Comparison of ENCODE assay signal across 10 cellular contexts in genomic region chr4:99947608-99948007, GRCh38. TPM values are rescaled to one million over a fixed set of nuclear protein-coding genes. Genes with fewer than 3 reads are reported as not detected.
DNase-seq lines count a peak whose midpoint lies in the region; ATAC-seq, FAIRE-seq and TF ChIP-seq lines count a peak whose summit lies in the region.
"Had no signal": no experiment of that assay in that cellular context is flagged by ENCODE, and none has a peak within 500 bp of the region (broad histone marks: within the 10 kb centered on the region; RNA-seq: fewer than 3 reads in every experiment).

No MANE protein-coding gene starts in this region.

- no peaks in the 10 kb centered on the region for H4K20me1 ChIP-seq in GM12878 (ENCODE audit: control insufficient read depth, insufficient read depth)

- TF ChIP-seq POLR2A in GM12878 (IDR thresholded peaks at IDR 0.05; ENCODE audit: low read depth, low read length), result no peak
- no peak for TF ChIP-seq POLR2A in vagina (IDR thresholded peaks at IDR 0.05)

- 9% methylated on average over 4 of the region's 4 CpGs for WGBS in GM12878 (ENCODE audit: insufficient coverage, insufficient replicate concordance, low lambda C conversion rate, missing lambda C conversion rate)
- WGBS in mesodermal cell (ENCODE audit: insufficient coverage in 2 of 2), 2 experiments, result 77 to 95% methylated on average over 2 to 3 of the region's 4 CpGs

- DNase-seq in left ventricle myocardium inferior, result no peak
- DNase-seq in Right ventricle myocardium superior, result no peak
- DNase-seq in GM12878 (ENCODE audit: low read depth, low spot score), result no peak
- DNase-seq in vagina (ENCODE audit: extremely low spot score in 2 of 2), result no peak
- DNase-seq: amniotic stem cell, DMS79 had no signal

- in situ Hi-C loops in GM12878 (cut with MboI), result loop anchor here (5.0 to 25.0 kb wide), 3 partner anchors 125 to 860 kb away; partner anchors contain the start of genes ADH5 and TRMT10A

- H3K4me3 ChIP-seq in left ventricle myocardium inferior (peak overlapping the region; percentile 95), GM12878 (peak overlapping the region; percentile 80), mesodermal cell (ENCODE audit: extremely low read depth, insufficient read depth, low read length, poor library complexity, severe bottlenecking) (peak overlapping the region; percentile 86), vagina (peak overlapping the region in 1 of 2 donors; percentile 79)

- no peak overlapping the region for H2AFZ ChIP-seq in GM12878 (ENCODE audit: control insufficient read depth, low read depth, low read length)

- H3K4me1 ChIP-seq in left ventricle myocardium inferior, result peaks cover 86% of the 10 kb centered on the region
- H3K4me1 ChIP-seq in GM12878 (ENCODE audit: control insufficient read depth, insufficient read depth, low read length), result peaks cover 12% of the 10 kb centered on the region; the same call in 1 of the 2 replicates
- peaks cover 21% of the 10 kb centered on the region for H3K4me1 ChIP-seq in mesodermal cell (ENCODE audit: control insufficient read depth, insufficient read depth, low read length, poor library complexity, severe bottlenecking)
- H3K4me1 ChIP-seq in vagina, result peaks cover 65% of the 10 kb centered on the region

- no peaks in the 10 kb centered on the region for H3K27me3 ChIP-seq in left ventricle myocardium inferior (ENCODE audit: low read depth)
- H3K27me3 ChIP-seq in GM12878 (replicated peaks in 1 of 2; ENCODE audit: control insufficient read depth in 2 of 2, insufficient read depth in 2 of 2, low read length in 1 of 2), result no peaks in the 10 kb centered on the region
- H3K27me3 ChIP-seq in vagina, result no peaks in the 10 kb centered on the region

- H3K4me2 ChIP-seq in GM12878 (ENCODE audit: control insufficient read depth, insufficient read depth), result peak overlapping the region; percentile 80

- peaks cover 72% of the 10 kb centered on the region for H3K79me2 ChIP-seq in GM12878 (ENCODE audit: control insufficient read depth, insufficient read depth, low read length)

- TF ChIP-seq EP300 in GM12878 (IDR thresholded peaks at IDR 0.05; ENCODE audit: borderline replicate concordance in 1 of 2, control insufficient read depth in 1 of 2, low read depth in 2 of 2, low read length in 2 of 2), result no peak

- no TSS peak for BruUV-seq in GM12878 (replicated peaks; lab: Mats Ljungman, UMichigan)

- no peak for ATAC-seq in Right ventricle myocardium superior (ENCODE audit: poor library complexity)
- no peak for ATAC-seq in GM12878
- ATAC-seq in GM19467 (IDR thresholded peaks at IDR 0.05; ENCODE audit: unreplicated experiment), result no peak
- no peak for ATAC-seq in HG03280 (IDR thresholded peaks at IDR 0.05; ENCODE audit: unreplicated experiment)
- ATAC-seq in GM18907 (IDR thresholded peaks at IDR 0.05; ENCODE audit: unreplicated experiment), result no peak

- no peak for TF ChIP-seq RAD21 in GM12878 (IDR thresholded peaks at IDR 0.05; ENCODE audit: insufficient read depth, low read depth, low read length)

- RAD21 ChIA-PET in GM12878 (lab: Charles Lee; ENCODE audit: unreplicated experiment), result interaction anchor here (0.5 to 6.2 kb wide), 15 partner anchors 12 to 386 kb away, joined by 3 to 95 read pairs (median 6); partner anchors contain the start of genes DAPP1, LAMTOR3 and TRMT10A

- POLR2A ChIA-PET in GM12878 (lab: Charles Lee), result interaction anchor here (0.6 to 5.1 kb wide), 13 partner anchors 8 to 384 kb away, joined by 3 to 27 read pairs (median 5); partner anchors contain the start of genes DAPP1, LAMTOR3 and TRMT10A

- FAIRE-seq in GM12878 (lab: Jason Lieb, UNC), result no peak

- peaks cover 11% of the 10 kb centered on the region for H3K36me3 ChIP-seq in left ventricle myocardium inferior
- H3K36me3 ChIP-seq in GM12878 (ENCODE audit: control insufficient read depth in 2 of 2, insufficient read depth in 2 of 2, low read length in 1 of 2), result peaks cover 0 to 7% of the 10 kb centered on the region in 2 experiments; a peak in 1 of 4 replicates
- peaks cover 26% of the 10 kb centered on the region for H3K36me3 ChIP-seq in mesodermal cell (ENCODE audit: control insufficient read depth, insufficient read depth, low read length)
- H3K36me3 ChIP-seq in vagina, result peaks cover 0 to 6% of the 10 kb centered on the region in 2 donors

- no peaks in the 10 kb centered on the region for H3K9me3 ChIP-seq in left ventricle myocardium inferior (replicated peaks)
- H3K9me3 ChIP-seq in GM12878 (replicated peaks; ENCODE audit: control insufficient read depth, insufficient read depth, low read length), result no peaks in the 10 kb centered on the region; the same call in 2 of the 3 replicates
- no peaks in the 10 kb centered on the region for H3K9me3 ChIP-seq in mesodermal cell (ENCODE audit: control insufficient read depth, low read length)
- H3K9me3 ChIP-seq in vagina, result no peaks in the 10 kb centered on the region

- SMC1A ChIA-PET in GM12878 (lab: Charles Lee; ENCODE audit: uncharacterized antibody, unreplicated experiment), result interaction anchor here (0.6 to 4.6 kb wide), 28 partner anchors 8 to 875 kb away, joined by 3 to 42 read pairs (median 4); partner anchors contain the start of genes DAPP1, LAMTOR3 and TRMT10A

- peak overlapping the region; percentile 77; the same call in 1 of the 2 replicates for H3K9ac ChIP-seq in GM12878 (ENCODE audit: control insufficient read depth, insufficient read depth, low read length)

- no peak for TF ChIP-seq CTCF in left ventricle myocardium inferior (IDR thresholded peaks at IDR 0.05; ENCODE audit: borderline replicate concordance)
- no peak for TF ChIP-seq CTCF in GM12878 (IDR thresholded peaks at IDR 0.05 in 2 of 3, conservative IDR thresholded peaks at IDR 0.05 in 1 of 3; ENCODE audit: control insufficient read depth in 2 of 3, extremely low read depth in 1 of 3, insufficient read depth in 1 of 3, low read depth in 3 of 3, low read length in 3 of 3)
- no peak for TF ChIP-seq CTCF in vagina (IDR thresholded peaks at IDR 0.05)

- intact Hi-C loops in left ventricle myocardium inferior (cut with micrococcal nuclease), result no loop called here
- intact Hi-C loops in Right ventricle myocardium superior (cut with DNase I), result loop anchor here (2.0 to 5.0 kb wide), 2 partner anchors 53 to 385 kb away; partner anchors contain the start of genes LAMTOR3 and TRMT10A
- intact Hi-C loops in GM12878 (cut with micrococcal nuclease; ENCODE audit: unreplicated experiment), result loop anchor here (2.0 to 5.0 kb wide), 2 partner anchors 97 to 1020 kb away; partner anchors contain the start of gene EIF4E
- intact Hi-C loops in vagina (cut with DNase I), result loop anchor here (2.0 to 5.0 kb wide), 2 partner anchors 55 to 385 kb away; partner anchors contain the start of gene LAMTOR3

- CTCF ChIA-PET in GM12878 (lab: Yijun Ruan, JAX), result interaction anchor here (0.6 to 5.0 kb wide), 17 partner anchors 8 to 1073 kb away, joined by 3 to 106 read pairs (median 8); partner anchors contain the start of genes DAPP1 and LAMTOR3

- peak overlapping the region; percentile 96 for H3K27ac ChIP-seq in left ventricle myocardium inferior (replicated peaks)
- peak overlapping the region; percentile 73 for H3K27ac ChIP-seq in GM12878 (ENCODE audit: control insufficient read depth, insufficient read depth)
- peak overlapping the region; percentile 79 for H3K27ac ChIP-seq in mesodermal cell (ENCODE audit: low read depth, low read length, severe bottlenecking)
- peak overlapping the region; percentile 95 for H3K27ac ChIP-seq in vagina

RNA-seq across cellular contexts. Expression of gene DNAJB14, which starts 1.2 kb away (rescaled TPM):
- total RNA-seq in left ventricle myocardium inferior (16.4 TPM), Right ventricle myocardium superior (18.3 TPM), GM12878 (2014; rRNA removed) (23.2 and 26.6 TPM in 2 replicates), GM12878 (2014; rRNA removed; fragmentation: Illumina TruSeq; extraction: Trizol) (32.4 and 34.4 TPM in 2 replicates), GM12878 (2021) (35.4 and 37.8 TPM in 2 replicates), vagina (24.3 TPM)
- total RNA-seq in GM12878 (2013; cell fraction: nucleolus; rRNA removed), result 150 and 151 TPM in 2 replicates
- polyA plus RNA-seq in GM12878 (2011; ENCODE audit: low read depth), result 5.6 TPM
- polyA plus RNA-seq in GM12878 (2011; rRNA removed) (38.9 and 81.1 TPM in 2 replicates), GM12878 (2014; fragmentation: Illumina TruSeq; extraction: Trizol) (21.4 and 24.5 TPM in 2 replicates), GM12878 (2014; fragmentation: Nextera tagmentation; extraction: Ambion mirVana) (10 to 100 TPM in 1 of 2 experiments, 1 to 10 TPM in 1; 9.5 to 13.3 TPM), GM12878 (2014; rRNA removed) (19.1 and 20.6 TPM in 2 replicates), GM12878 (2016; fragmentation: Nextera tagmentation; extraction: Ambion mirVana) (10 to 100 TPM; 44.1 to 49.2 TPM)
- 32.6 and 32.7 TPM in 2 replicates for polyA plus RNA-seq in GM12878 (2011; cell fraction: cytosol; rRNA removed)
- polyA plus RNA-seq in GM12878 (2011; cell fraction: nucleus; rRNA removed), result 45.2 and 55.8 TPM in 2 replicates
- 24.1 and 24.9 TPM in 2 replicates for polyA plus RNA-seq in GM12878 (2012)
- polyA minus RNA-seq in GM12878 (2011; rRNA and poly(A)+ RNA removed), result 39.9 and 41.0 TPM in 2 replicates
- 17.4 and 23.7 TPM in 2 replicates for polyA minus RNA-seq in GM12878 (2011; cell fraction: cytosol; rRNA and poly(A)+ RNA removed)
- 56.8 and 96.3 TPM in 2 replicates for polyA minus RNA-seq in GM12878 (2011; cell fraction: nucleus; rRNA and poly(A)+ RNA removed)
- polyA plus RNA-seq in mesodermal cell (2013, experiment 1 of 2), result 26.1 TPM
- 27.8 TPM for polyA plus RNA-seq in mesodermal cell (2013, experiment 2 of 2)

RNA-seq across cellular contexts. Expression of gene H2AZ1, which starts 2.5 kb away (rescaled TPM):
- total RNA-seq in left ventricle myocardium inferior (60.7 TPM), Right ventricle myocardium superior (80.4 TPM), GM12878 (2014; rRNA removed) (681 and 685 TPM in 2 replicates), GM12878 (2014; rRNA removed; fragmentation: Illumina TruSeq; extraction: Trizol) (713 and 719 TPM in 2 replicates), GM12878 (2021) (655 and 662 TPM in 2 replicates), vagina (177 TPM)
- 40.8 and 40.9 TPM in 2 replicates for total RNA-seq in GM12878 (2013; cell fraction: nucleolus; rRNA removed)
- 554 TPM for polyA plus RNA-seq in GM12878 (2011; ENCODE audit: low read depth)
- polyA plus RNA-seq in GM12878 (2011; rRNA removed) (1,077 and 1,299 TPM in 2 replicates), GM12878 (2014; fragmentation: Illumina TruSeq; extraction: Trizol) (548 and 652 TPM in 2 replicates), GM12878 (2014; fragmentation: Nextera tagmentation; extraction: Ambion mirVana) (1,000 to 10,000 TPM; 3,787 to 4,800 TPM), GM12878 (2014; rRNA removed) (670 and 724 TPM in 2 replicates), GM12878 (2016; fragmentation: Nextera tagmentation; extraction: Ambion mirVana) (1,000 to 10,000 TPM; 1,970 to 2,092 TPM)
- polyA plus RNA-seq in GM12878 (2011; cell fraction: cytosol; rRNA removed), result 834 and 852 TPM in 2 replicates
- polyA plus RNA-seq in GM12878 (2011; cell fraction: nucleus; rRNA removed), result 448 and 476 TPM in 2 replicates
- 483 and 525 TPM in 2 replicates for polyA plus RNA-seq in GM12878 (2012)
- 442 and 507 TPM in 2 replicates for polyA minus RNA-seq in GM12878 (2011; rRNA and poly(A)+ RNA removed)
- polyA minus RNA-seq in GM12878 (2011; cell fraction: cytosol; rRNA and poly(A)+ RNA removed), result 145 and 155 TPM in 2 replicates
- 78.7 and 121 TPM in 2 replicates for polyA minus RNA-seq in GM12878 (2011; cell fraction: nucleus; rRNA and poly(A)+ RNA removed)
- 527 TPM for polyA plus RNA-seq in mesodermal cell (2013, experiment 1 of 2)
- polyA plus RNA-seq in mesodermal cell (2013, experiment 2 of 2), result 557 TPM

RNA-seq across cellular contexts. Expression of gene LAMTOR3, which starts 53.4 kb away (rescaled TPM):
- total RNA-seq in left ventricle myocardium inferior, result 38.5 TPM
- total RNA-seq in Right ventricle myocardium superior, result 31.4 TPM
- 12.7 and 13.4 TPM in 2 replicates for total RNA-seq in GM12878 (2013; cell fraction: nucleolus; rRNA removed)
- total RNA-seq in GM12878 (2014; rRNA removed), result 32.0 and 35.6 TPM in 2 replicates
- total RNA-seq in GM12878 (2014; rRNA removed; fragmentation: Illumina TruSeq; extraction: Trizol), result 40.3 and 40.4 TPM in 2 replicates
- 30.1 and 31.7 TPM in 2 replicates for total RNA-seq in GM12878 (2021)
- polyA plus RNA-seq in GM12878 (2011; ENCODE audit: low read depth), result 22.2 TPM
- polyA plus RNA-seq in GM12878 (2011; rRNA removed), result 82.2 and 113 TPM in 2 replicates
- 20.3 and 30.6 TPM in 2 replicates for polyA plus RNA-seq in GM12878 (2011; cell fraction: cytosol; rRNA removed)
- 17.6 and 19.3 TPM in 2 replicates for polyA plus RNA-seq in GM12878 (2011; cell fraction: nucleus; rRNA removed)
- polyA plus RNA-seq in GM12878 (2012), result 25.8 and 34.1 TPM in 2 replicates
- polyA plus RNA-seq in GM12878 (2014; fragmentation: Illumina TruSeq; extraction: Trizol), result 58.8 and 74.5 TPM in 2 replicates
- 100 to 1,000 TPM in 1 of 2 experiments, 10 to 100 TPM in 1; 88.7 to 120 TPM for polyA plus RNA-seq in GM12878 (2014; fragmentation: Nextera tagmentation; extraction: Ambion mirVana)
- polyA plus RNA-seq in GM12878 (2014; rRNA removed), result 31.9 and 39.7 TPM in 2 replicates
- 10 to 100 TPM; 72.3 to 72.8 TPM for polyA plus RNA-seq in GM12878 (2016; fragmentation: Nextera tagmentation; extraction: Ambion mirVana)
- polyA minus RNA-seq in GM12878 (2011; rRNA and poly(A)+ RNA removed), result 12.5 and 22.5 TPM in 2 replicates
- 5.2 and 6.1 TPM in 2 replicates for polyA minus RNA-seq in GM12878 (2011; cell fraction: cytosol; rRNA and poly(A)+ RNA removed)
- 5.0 and 7.1 TPM in 2 replicates for polyA minus RNA-seq in GM12878 (2011; cell fraction: nucleus; rRNA and poly(A)+ RNA removed)
- 39.0 TPM for polyA plus RNA-seq in mesodermal cell (2013, experiment 1 of 2)
- polyA plus RNA-seq in mesodermal cell (2013, experiment 2 of 2), result 46.7 TPM
- 46.2 TPM for total RNA-seq in vagina
